ENCODE assay signal across 33 cellular contexts in the genomic region with DNA sequence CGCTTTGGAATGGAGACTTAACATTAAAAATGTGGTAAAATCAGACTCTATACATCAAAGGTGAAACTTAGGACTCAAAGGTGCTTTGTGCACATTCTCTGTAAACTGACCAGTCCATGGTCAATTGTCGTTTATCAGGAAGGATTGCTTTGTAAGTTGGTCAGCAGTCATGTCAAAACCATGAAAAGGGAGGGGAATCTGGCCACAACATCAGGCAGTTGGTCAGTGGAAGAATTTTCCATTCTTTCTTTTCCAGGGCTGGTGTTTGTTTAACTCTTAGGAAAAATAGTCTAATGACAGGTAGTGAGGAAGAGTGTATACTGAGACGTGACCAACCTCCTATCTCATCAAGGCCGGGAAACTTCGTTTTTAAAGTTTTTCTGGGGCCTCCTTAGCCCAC.
"Had no signal": no experiment of that assay in that cellular context is flagged by ENCODE, and none has a peak within 500 bp of the region (broad histone marks: within the 10 kb centered on the region; RNA-seq: fewer than 3 reads in every experiment).

No MANE protein-coding gene starts in this region.

- H3K36me3 ChIP-seq: cardiac muscle cell, colonic mucosa, esophagus squamous epithelium, gastrocnemius medialis, left ventricle myocardium inferior, neutrophil, sigmoid colon, stomach, suprapubic skin, tibial artery had no signal

- H3K27ac ChIP-seq: cardiac muscle cell, colonic mucosa, epithelial cell of prostate, esophagus squamous epithelium, gastrocnemius medialis, hepatocyte, left ventricle myocardium inferior, neutrophil, sigmoid colon, stomach, suprapubic skin, tibial artery had no signal

- DNase-seq: activated CD4-positive, alpha-beta T cell treated with anti-CD3 and anti-CD28 coated beads for 36 hours; activated CD4-positive, alpha-beta T cell treated with anti-CD3 and anti-CD28 coated beads, Interleukin-2, amount 50 U/mL, for 48 hours; activated CD4-positive, CD25-positive, alpha-beta regulatory T cell; activated CD8-positive, alpha-beta memory T cell treated with anti-CD3 and anti-CD28 coated beads for 24 hours; activated gamma-delta T cell; activated naive CD4-positive, alpha-beta T cell treated with anti-CD3 and anti-CD28 coated beads, Interleukin-2, amount 10 ng/mL, durations not matched to agents 7 days and 5 days; activated naive CD8-positive, alpha-beta T cell treated with anti-CD3 and anti-CD28 coated beads, Interleukin-2, amount 10 ng/mL, durations not matched to agents 7 days and 5 days; activated T-cell treated with anti-CD3 and anti-CD28 coated beads, Interleukin-2, amount 50 U/mL, for 1 hour; amniotic stem cell; cerebellar nuclear complex; colonic mucosa; effector CD8-positive, alpha-beta T cell; esophagus squamous epithelium; gastrocnemius medialis; islet precursor cell; left ventricle myocardium inferior; mesendoderm; naive B cell; nephron progenitor cell; retina; sigmoid colon; stimulated activated CD4-positive, alpha-beta T cell treated with anti-CD3 and anti-CD28 coated beads, Interleukin-1b, Interleukin-23, amount 100 ng/mL, for 48 hours; stimulated activated naive B cell treated with anti-CD40 and anti-IgM and Interleukin-4, amounts not matched to agents 10 μg/mL and 1 μg/mL and 100 μg/mL, for 72 hours; stomach; tibial artery had no signal

- H3K4me1 ChIP-seq: colonic mucosa, esophagus squamous epithelium, gastrocnemius medialis, sigmoid colon, stomach, suprapubic skin, tibial artery had no signal

- ATAC-seq: activated CD4-positive, alpha-beta T cell treated with anti-CD3 and anti-CD28 coated beads for 36 hours; gastrocnemius medialis; stimulated activated naive B cell treated with anti-CD40 and anti-IgM and Interleukin-4, amounts not matched to agents 10 μg/mL and 1 μg/mL and 100 μg/mL, for 72 hours had no signal

- H3K4me2 ChIP-seq: hepatocyte, smooth muscle cell had no signal

- H3K27me3 ChIP-seq: cardiac muscle cell, colonic mucosa, esophagus squamous epithelium, gastrocnemius medialis, hepatocyte, neutrophil, sigmoid colon, stomach, suprapubic skin, tibial artery had no signal

- H3K79me2 ChIP-seq: hepatocyte had no signal

- H2AFZ ChIP-seq: hepatocyte had no signal

- H3K4me3 ChIP-seq: cardiac muscle cell, colonic mucosa, esophagus squamous epithelium, gastrocnemius medialis, hepatocyte, left ventricle myocardium inferior, lung, sigmoid colon, smooth muscle cell, stomach, suprapubic skin, tibial artery had no signal

- H3K9me3 ChIP-seq: colonic mucosa, esophagus squamous epithelium, gastrocnemius medialis, left ventricle myocardium inferior, neutrophil, sigmoid colon, stomach, suprapubic skin, tibial artery had no signal

- FAIRE-seq: endometrium had no signal
